Comparison of ENCODE assay signal across 15 cellular contexts in genomic region chr19:933553-933882, GRCh38. TPM values are rescaled to one million over a fixed set of nuclear protein-coding genes. Genes with fewer than 3 reads are reported as not detected.
A peak's percentile ranks its signal among the peaks of the same experiment; 100 is the strongest.
DNase-seq lines count a peak whose midpoint lies in the region; ATAC-seq, FAIRE-seq and TF ChIP-seq lines count a peak whose summit lies in the region.
"Had no signal": no experiment of that assay in that cellular context is flagged by ENCODE, and none has a peak within 500 bp of the region (broad histone marks: within the 10 kb centered on the region; RNA-seq: fewer than 3 reads in every experiment).

No MANE protein-coding gene starts in this region.

- no peaks in the 10 kb centered on the region for H3K9me3 Mint-ChIP-seq in HFFc6
- H3K9me3 Mint-ChIP-seq in stimulated activated naive B cell treated with anti-CD40 and anti-IgM and Interleukin-4, amounts not matched to agents 10 μg/mL and 1 μg/mL and 100 μg/mL, for 72 hours = peaks cover 0 to 2% of the 10 kb centered on the region in 2 donors
- no peaks in the 10 kb centered on the region for H3K9me3 Mint-ChIP-seq in endodermal cell

- H2AFZ ChIP-seq in GM12878 (ENCODE audit: control insufficient read depth, low read depth, low read length) (no peak overlapping the region), mesenchymal stem cell (ENCODE audit: low read depth, low read length) (no peak overlapping the region)

- no peaks in the 10 kb centered on the region for H3K79me1 ChIP-seq in mesenchymal stem cell (replicated peaks; ENCODE audit: low read length, poor library complexity, severe bottlenecking)

- H3K9me3 ChIP-seq in GM12878 (replicated peaks; ENCODE audit: control insufficient read depth, insufficient read depth, low read length) (peaks cover 4% of the 10 kb centered on the region), mesenchymal stem cell (ENCODE audit: control insufficient read depth, low read length) (no peaks in the 10 kb centered on the region), endodermal cell (ENCODE audit: control insufficient read depth, low read length) (no peaks in the 10 kb centered on the region)
- H3K9me3 ChIP-seq: Caco-2 had no signal

- H2BK120ac ChIP-seq in mesenchymal stem cell (ENCODE audit: low read depth, low read length) = peak overlapping the region; percentile 100

- no peak for TF ChIP-seq RAD21 in GM12878 (IDR thresholded peaks at IDR 0.05; ENCODE audit: insufficient read depth, low read depth, low read length)

- in situ Hi-C loops in GM12878 (cut with MboI) = no loop called here

- H3K4me1 ChIP-seq in GM12878 (ENCODE audit: control insufficient read depth, insufficient read depth, low read length) (peaks cover 21% of the 10 kb centered on the region), mesenchymal stem cell (ENCODE audit: control insufficient read depth, insufficient read depth, low read depth, low read length) (peaks cover 51% of the 10 kb centered on the region), endodermal cell (ENCODE audit: control insufficient read depth, insufficient read depth, low read length) (no peaks in the 10 kb centered on the region)

- TF ChIP-seq CTCF in HFFc6 (IDR thresholded peaks at IDR 0.05) (no peak), GM12878 (IDR thresholded peaks at IDR 0.05 in 2 of 3, conservative IDR thresholded peaks at IDR 0.05 in 1 of 3; ENCODE audit: control insufficient read depth in 2 of 3, extremely low read depth in 1 of 3, insufficient read depth in 1 of 3, low read depth in 3 of 3, low read length in 3 of 3) (no peak), endodermal cell (conservative IDR thresholded peaks at IDR 0.05) (no peak)

- peak overlapping the region; percentile 47; the same call in 1 of the 2 replicates for H3K27ac ChIP-seq in GM12878 (ENCODE audit: control insufficient read depth, insufficient read depth)
- H3K27ac ChIP-seq in mesenchymal stem cell (ENCODE audit: low read length, poor library complexity, severe bottlenecking) = peak overlapping the region; percentile 99
- no peak overlapping the region for H3K27ac ChIP-seq in endodermal cell (ENCODE audit: low read depth, low read length)
- H3K27ac ChIP-seq: KMS-11 had no signal

- no peak for FAIRE-seq in GM12878 (lab: Jason Lieb, UNC)
- FAIRE-seq: kidney had no signal

- H3K4me2 ChIP-seq in GM12878 (ENCODE audit: control insufficient read depth, insufficient read depth) = peak overlapping the region; percentile 86
- H3K4me2 ChIP-seq in mesenchymal stem cell (ENCODE audit: low read length, poor library complexity, severe bottlenecking) = peak overlapping the region; percentile 60
- H3K4me2 ChIP-seq: KMS-11 had no signal

- intact Hi-C loops in GM12878 (cut with micrococcal nuclease; ENCODE audit: unreplicated experiment) = no loop called here

- peaks cover 60% of the 10 kb centered on the region for H3K79me2 ChIP-seq in GM12878 (ENCODE audit: control insufficient read depth, insufficient read depth, low read length)

- peak overlapping the region; percentile 67; the same call in 1 of the 2 replicates for H3K9ac ChIP-seq in GM12878 (ENCODE audit: control insufficient read depth, insufficient read depth, low read length)
- H3K9ac ChIP-seq in mesenchymal stem cell (ENCODE audit: low read length) = peak overlapping the region; percentile 81
- H3K9ac ChIP-seq in endodermal cell (ENCODE audit: extremely low read depth, low read length, poor library complexity, severe bottlenecking) = no peak overlapping the region
- H3K9ac ChIP-seq: KMS-11 had no signal

- peak overlapping the region; percentile 65; the same call in 1 of the 2 replicates for H3K4me3 ChIP-seq in GM12878
- H3K4me3 ChIP-seq in mesenchymal stem cell (ENCODE audit: insufficient read depth in 1 of 2, low read depth in 1 of 2, low read length in 2 of 2) = peak overlapping the region in 1 of 2 experiments; percentile 31
- no peak overlapping the region for H3K4me3 ChIP-seq in endodermal cell (ENCODE audit: low read length)

- ATAC-seq in GM12878 (no peak), GM18861 (IDR thresholded peaks at IDR 0.05; ENCODE audit: unreplicated experiment) (no peak)
- no peak for ATAC-seq in stimulated activated naive B cell treated with anti-CD40 and anti-IgM and Interleukin-4, amounts not matched to agents 10 μg/mL and 1 μg/mL and 100 μg/mL, for 72 hours (replicated peaks)

- peaks cover 10 to 22% of the 10 kb centered on the region in 2 experiments for H3K36me3 ChIP-seq in GM12878 (ENCODE audit: control insufficient read depth in 2 of 2, insufficient read depth in 2 of 2, low read length in 1 of 2)
- peaks cover 37 to 88% of the 10 kb centered on the region in 2 experiments for H3K36me3 ChIP-seq in mesenchymal stem cell (ENCODE audit: control insufficient read depth in 1 of 2, insufficient read depth in 2 of 2, low read depth in 1 of 2, low read length in 2 of 2)
- peaks cover 38% of the 10 kb centered on the region for H3K36me3 ChIP-seq in endodermal cell (ENCODE audit: control insufficient read depth, insufficient read depth, low read length)

- H3K36me3 Mint-ChIP-seq in HFFc6 (ENCODE audit: low read depth) (peaks cover 17% of the 10 kb centered on the region), endodermal cell (ENCODE audit: low read depth) (peaks cover 50% of the 10 kb centered on the region)
- peaks cover 52 to 62% of the 10 kb centered on the region in 2 donors for H3K36me3 Mint-ChIP-seq in stimulated activated naive B cell treated with anti-CD40 and anti-IgM and Interleukin-4, amounts not matched to agents 10 μg/mL and 1 μg/mL and 100 μg/mL, for 72 hours

- CTCF ChIA-PET in GM12878 (lab: Yijun Ruan, JAX) = interaction anchor here (1.4 to 2.2 kb wide), 3 partner anchors 48 to 70 kb away, joined by 4 to 10 read pairs (median 7); partner anchors contain the start of gene WDR18

- H4K8ac ChIP-seq in mesenchymal stem cell (ENCODE audit: low read length) = peak overlapping the region; percentile 74

- BruUV-seq in GM12878 (replicated peaks; lab: Mats Ljungman, UMichigan) = no TSS peak

- peak overlapping the region; percentile 96 for H2BK5ac ChIP-seq in mesenchymal stem cell (ENCODE audit: low read depth, low read length, poor library complexity, severe bottlenecking)

- H3K27me3 Mint-ChIP-seq in HFFc6 (ENCODE audit: insufficient read depth) (peaks cover 2% of the 10 kb centered on the region), endodermal cell (ENCODE audit: insufficient read depth) (no peaks in the 10 kb centered on the region)
- no peaks in the 10 kb centered on the region for H3K27me3 Mint-ChIP-seq in stimulated activated naive B cell treated with anti-CD40 and anti-IgM and Interleukin-4, amounts not matched to agents 10 μg/mL and 1 μg/mL and 100 μg/mL, for 72 hours

- TF ChIP-seq POLR2A in GM12878 (IDR thresholded peaks at IDR 0.05; ENCODE audit: low read depth, low read length) = no peak

- peak overlapping the region; percentile 85 to 96 for H3K18ac ChIP-seq in mesenchymal stem cell (ENCODE audit: low read depth in 1 of 2, low read length in 2 of 2)

- no peak for TF ChIP-seq EP300 in GM12878 (IDR thresholded peaks at IDR 0.05; ENCODE audit: borderline replicate concordance in 1 of 2, control insufficient read depth in 1 of 2, low read depth in 2 of 2, low read length in 2 of 2)

- H2BK12ac ChIP-seq in mesenchymal stem cell (ENCODE audit: low read length in 2 of 2) = peak overlapping the region; percentile 61 to 91

- H3K23ac ChIP-seq in mesenchymal stem cell (ENCODE audit: low read length in 2 of 2) = no peak overlapping the region

- no peak for DNase-seq in HFFc6
- DNase-seq in GM12878 (ENCODE audit: low read depth, low spot score) = no peak
- DNase-seq in mesenchymal stem cell = no peak
- no peak for DNase-seq in stimulated activated naive B cell treated with anti-CD40 and anti-IgM and Interleukin-4, amounts not matched to agents 10 μg/mL and 1 μg/mL and 100 μg/mL, for 72 hours
- no peak for DNase-seq in COR-L47 (lab: John Stamatoyannopoulos, UW)
- DNase-seq in endodermal cell = no peak
- DNase-seq in HuH-7 (ENCODE audit: low spot score) = no peak
- DNase-seq: activated T-cell treated with anti-CD3 and anti-CD28 coated beads, Interleukin-2, amount 50 U/mL, for 1 hour; NCI-H2107 had no signal

- 59% methylated on average over 8 of the region's 14 CpGs for WGBS in GM12878 (ENCODE audit: insufficient coverage, insufficient replicate concordance, low lambda C conversion rate, missing lambda C conversion rate)
- WGBS in mesenchymal stem cell = 18% methylated on average over 12 of the region's 14 CpGs
- 89 to 100% methylated on average over 2 to 12 of the region's 14 CpGs for WGBS in endodermal cell (ENCODE audit: insufficient coverage in 1 of 2, insufficient read length in 1 of 2), 2 experiments

- H4K20me1 ChIP-seq in GM12878 (ENCODE audit: control insufficient read depth, insufficient read depth) = no peaks in the 10 kb centered on the region

- H3K4me3 Mint-ChIP-seq in HFFc6 (peak overlapping the region; percentile 81), endodermal cell (no peak overlapping the region)
- peak overlapping the region; percentile 81 for H3K4me3 Mint-ChIP-seq in stimulated activated naive B cell treated with anti-CD40 and anti-IgM and Interleukin-4, amounts not matched to agents 10 μg/mL and 1 μg/mL and 100 μg/mL, for 72 hours

- peak overlapping the region; percentile 98 for H2AK5ac ChIP-seq in mesenchymal stem cell (ENCODE audit: low read length, severe bottlenecking)

- peak overlapping the region in 1 of 2 experiments; percentile 97 for H3K14ac ChIP-seq in mesenchymal stem cell (ENCODE audit: low read length in 2 of 2)

- H3K27me3 ChIP-seq in GM12878 (replicated peaks in 1 of 2; ENCODE audit: control insufficient read depth in 2 of 2, insufficient read depth in 2 of 2, low read length in 1 of 2) (no peaks in the 10 kb centered on the region), mesenchymal stem cell (ENCODE audit: control insufficient read depth in 1 of 2, insufficient read depth in 1 of 2, low read length in 2 of 2) (no peaks in the 10 kb centered on the region), endodermal cell (ENCODE audit: control insufficient read depth, insufficient read depth, low read length, poor library complexity, severe bottlenecking) (no peaks in the 10 kb centered on the region)

- peak overlapping the region; percentile 96 to 99 for H3K4ac ChIP-seq in mesenchymal stem cell (ENCODE audit: low read depth in 1 of 2, low read length in 2 of 2)

- peak overlapping the region; percentile 91 for H4K91ac ChIP-seq in mesenchymal stem cell (ENCODE audit: low read length)

- POLR2A ChIA-PET in GM12878 (lab: Charles Lee) = interaction anchor here (0.5 to 1.6 kb wide), 6 partner anchors 14 to 323 kb away, joined by 3 to 4 read pairs (median 3); no protein-coding TSS in a partner anchor

- SMC1A ChIA-PET in GM12878 (lab: Charles Lee; ENCODE audit: uncharacterized antibody, unreplicated experiment) = interaction anchor here (0.6 to 1.6 kb wide), 3 partner anchors 11 to 545 kb away, joined by 3 to 8 read pairs (median 3); no protein-coding TSS in a partner anchor

- H3K27ac Mint-ChIP-seq in HFFc6 = peak overlapping the region; percentile 93
- H3K27ac Mint-ChIP-seq in stimulated activated naive B cell treated with anti-CD40 and anti-IgM and Interleukin-4, amounts not matched to agents 10 μg/mL and 1 μg/mL and 100 μg/mL, for 72 hours = peak overlapping the region; percentile 93
- no peak overlapping the region for H3K27ac Mint-ChIP-seq in endodermal cell

- H3K4me1 Mint-ChIP-seq in HFFc6 (ENCODE audit: low read depth) (peaks cover 18% of the 10 kb centered on the region), endodermal cell (no peaks in the 10 kb centered on the region)
- peaks cover 28 to 67% of the 10 kb centered on the region in 2 donors for H3K4me1 Mint-ChIP-seq in stimulated activated naive B cell treated with anti-CD40 and anti-IgM and Interleukin-4, amounts not matched to agents 10 μg/mL and 1 μg/mL and 100 μg/mL, for 72 hours

- peak overlapping the region; percentile 98 for H2BK15ac ChIP-seq in mesenchymal stem cell (ENCODE audit: low read depth, poor library complexity, severe bottlenecking)

- RAD21 ChIA-PET in GM12878 (lab: Charles Lee; ENCODE audit: unreplicated experiment) = interaction anchor here (0.8 to 2.4 kb wide), 3 partner anchors 11 to 51 kb away, joined by 3 to 10 read pairs (median 9); partner anchors contain the start of gene WDR18

RNA-seq across cellular contexts. Expression of gene ARID3A, which starts 7.7 kb away (rescaled TPM):
- 10 to 100 TPM; 35.1 to 44.2 (median 38.4) TPM for total RNA-seq in HFFc6 (2021; fragmentation: NEBNext Ultra II Directional; extraction: Animal tissue kit (Norgen Biotek cat#: 25700))
- total RNA-seq in GM12878 (2013; cell fraction: nucleolus; rRNA removed) = 148 and 152 TPM in 2 replicates
- 30.2 and 34.2 TPM in 2 replicates for total RNA-seq in GM12878 (2014; rRNA removed)
- 18.3 and 23.6 TPM in 2 replicates for total RNA-seq in GM12878 (2014; rRNA removed; fragmentation: Illumina TruSeq; extraction: Trizol)
- total RNA-seq in GM12878 (2021) = 68.3 and 70.0 TPM in 2 replicates
- polyA plus RNA-seq in GM12878 (2011; ENCODE audit: low read depth) = 10.8 TPM
- 6.5 and 17.1 TPM in 2 replicates for polyA plus RNA-seq in GM12878 (2011; rRNA removed)
- 22.9 and 33.7 TPM in 2 replicates for polyA plus RNA-seq in GM12878 (2011; cell fraction: cytosol; rRNA removed)
- polyA plus RNA-seq in GM12878 (2011; cell fraction: nucleus; rRNA removed) = 52.3 and 76.3 TPM in 2 replicates
- polyA plus RNA-seq in GM12878 (2012) = 33.7 and 35.9 TPM in 2 replicates
- polyA plus RNA-seq in GM12878 (2014; fragmentation: Illumina TruSeq; extraction: Trizol) = 5.7 and 16.3 TPM in 2 replicates
- polyA plus RNA-seq in GM12878 (2014; fragmentation: Nextera tagmentation; extraction: Ambion mirVana) = 1 to 10 TPM in 1 of 2 experiments, under 1 TPM in 1; 0.76 to 1.6 TPM
- polyA plus RNA-seq in GM12878 (2014; rRNA removed) = 37.0 and 45.1 TPM in 2 replicates
- polyA plus RNA-seq in GM12878 (2016; fragmentation: Nextera tagmentation; extraction: Ambion mirVana) = 1 to 10 TPM; 8.9 to 9.6 TPM
- polyA minus RNA-seq in GM12878 (2011; rRNA and poly(A)+ RNA removed) = 42.1 and 69.0 TPM in 2 replicates
- 48.9 and 50.8 TPM in 2 replicates for polyA minus RNA-seq in GM12878 (2011; cell fraction: cytosol; rRNA and poly(A)+ RNA removed)
- polyA minus RNA-seq in GM12878 (2011; cell fraction: nucleus; rRNA and poly(A)+ RNA removed) = 33.1 and 53.2 TPM in 2 replicates
- polyA plus RNA-seq in mesenchymal stem cell (2013, experiment 1 of 2) = 64.0 TPM
- 62.8 TPM for polyA plus RNA-seq in mesenchymal stem cell (2013, experiment 2 of 2)
- total RNA-seq in endodermal cell = 100 to 1,000 TPM; 121 to 124 TPM
- 40.4 TPM for polyA plus RNA-seq in endodermal cell (2013, experiment 1 of 2)
- 41.7 TPM for polyA plus RNA-seq in endodermal cell (2013, experiment 2 of 2)

RNA-seq across cellular contexts. Expression of gene KISS1R, which starts 16.4 kb away (rescaled TPM):
- total RNA-seq in HFFc6 (2021; fragmentation: NEBNext Ultra II Directional; extraction: Animal tissue kit (Norgen Biotek cat#: 25700)) = not detected
- total RNA-seq in GM12878 (2013; cell fraction: nucleolus; rRNA removed) = 16.9 and 18.1 TPM in 2 replicates
- total RNA-seq in GM12878 (2014; rRNA removed) (0.60 and 2.7 TPM in 2 replicates), GM12878 (2014; rRNA removed; fragmentation: Illumina TruSeq; extraction: Trizol) (not detected in 2 replicates), GM12878 (2021) (1.8 TPM in 2 replicates), endodermal cell (under 1 TPM in 1 of 2 donors, not detected in 1; 0.73 TPM)
- 0.30 TPM for polyA plus RNA-seq in GM12878 (2011; ENCODE audit: low read depth)
- polyA plus RNA-seq in GM12878 (2011; rRNA removed) (1.6 and 2.8 TPM in 2 replicates), GM12878 (2014; fragmentation: Illumina TruSeq; extraction: Trizol) (not detected in 2 replicates), GM12878 (2014; fragmentation: Nextera tagmentation; extraction: Ambion mirVana) (under 1 TPM in 1 of 2 experiments, not detected in 1; 0.13 TPM), GM12878 (2014; rRNA removed) (0.83 and 2.1 TPM in 2 replicates), GM12878 (2016; fragmentation: Nextera tagmentation; extraction: Ambion mirVana) (1 to 10 TPM in 1 of 2 experiments, under 1 TPM in 1; 0.14 to 1.4 TPM)
- polyA plus RNA-seq in GM12878 (2011; cell fraction: cytosol; rRNA removed) = 2.7 and 4.7 TPM in 2 replicates
- 19.3 and 20.1 TPM in 2 replicates for polyA plus RNA-seq in GM12878 (2011; cell fraction: nucleus; rRNA removed)
- 1.9 and 2.3 TPM in 2 replicates for polyA plus RNA-seq in GM12878 (2012)
- 0.29 and 1.3 TPM in 2 replicates for polyA minus RNA-seq in GM12878 (2011; rRNA and poly(A)+ RNA removed)
- polyA minus RNA-seq in GM12878 (2011; cell fraction: cytosol; rRNA and poly(A)+ RNA removed) = 1.9 and 2.8 TPM in 2 replicates
- 1.7 and 3.2 TPM in 2 replicates for polyA minus RNA-seq in GM12878 (2011; cell fraction: nucleus; rRNA and poly(A)+ RNA removed)
- not detected for polyA plus RNA-seq in mesenchymal stem cell (2013, experiment 1 of 2)
- polyA plus RNA-seq in mesenchymal stem cell (2013, experiment 2 of 2) = not detected
- 1.3 TPM for polyA plus RNA-seq in endodermal cell (2013, experiment 1 of 2)
- 0.70 TPM for polyA plus RNA-seq in endodermal cell (2013, experiment 2 of 2)
- total RNA-seq: renal cortical epithelial cell had no signal

RNA-seq across cellular contexts. Expression of gene R3HDM4, which starts 20.5 kb away (rescaled TPM):
- 10 to 100 TPM; 41.9 to 53.4 (median 45.9) TPM for total RNA-seq in HFFc6 (2021; fragmentation: NEBNext Ultra II Directional; extraction: Animal tissue kit (Norgen Biotek cat#: 25700))
- total RNA-seq in GM12878 (2013; cell fraction: nucleolus; rRNA removed) = 17.9 and 20.1 TPM in 2 replicates
- total RNA-seq in GM12878 (2014; rRNA removed) (24.3 and 28.1 TPM in 2 replicates), GM12878 (2014; rRNA removed; fragmentation: Illumina TruSeq; extraction: Trizol) (18.2 and 19.6 TPM in 2 replicates), GM12878 (2021) (51.6 and 54.5 TPM in 2 replicates), endodermal cell (10 to 100 TPM; 61.1 to 64.7 TPM)
- 14.1 TPM for polyA plus RNA-seq in GM12878 (2011; ENCODE audit: low read depth)
- polyA plus RNA-seq in GM12878 (2011; rRNA removed) (12.1 and 26.1 TPM in 2 replicates), GM12878 (2014; fragmentation: Illumina TruSeq; extraction: Trizol) (16.4 and 27.2 TPM in 2 replicates), GM12878 (2014; fragmentation: Nextera tagmentation; extraction: Ambion mirVana) (1 to 10 TPM; 1.3 to 4.2 TPM), GM12878 (2014; rRNA removed) (65.8 and 78.8 TPM in 2 replicates), GM12878 (2016; fragmentation: Nextera tagmentation; extraction: Ambion mirVana) (10 to 100 TPM; 36.0 to 44.0 TPM)
- polyA plus RNA-seq in GM12878 (2011; cell fraction: cytosol; rRNA removed) = 43.8 and 54.5 TPM in 2 replicates
- 41.0 and 44.6 TPM in 2 replicates for polyA plus RNA-seq in GM12878 (2011; cell fraction: nucleus; rRNA removed)
- polyA plus RNA-seq in GM12878 (2012) = 39.6 and 50.1 TPM in 2 replicates
- polyA minus RNA-seq in GM12878 (2011; rRNA and poly(A)+ RNA removed) = 8.9 and 20.7 TPM in 2 replicates
- 11.9 and 12.1 TPM in 2 replicates for polyA minus RNA-seq in GM12878 (2011; cell fraction: cytosol; rRNA and poly(A)+ RNA removed)
- 4.8 and 6.7 TPM in 2 replicates for polyA minus RNA-seq in GM12878 (2011; cell fraction: nucleus; rRNA and poly(A)+ RNA removed)
- polyA plus RNA-seq in mesenchymal stem cell (2013, experiment 1 of 2) = 68.0 TPM
- polyA plus RNA-seq in mesenchymal stem cell (2013, experiment 2 of 2) = 67.1 TPM
- 54.6 TPM for polyA plus RNA-seq in endodermal cell (2013, experiment 1 of 2)
- polyA plus RNA-seq in endodermal cell (2013, experiment 2 of 2) = 56.9 TPM

RNA-seq across cellular contexts. Expression of gene RNU6-9, which starts 40.2 kb away (rescaled TPM):
- not detected for total RNA-seq in HFFc6 (2021; fragmentation: NEBNext Ultra II Directional; extraction: Animal tissue kit (Norgen Biotek cat#: 25700))
- total RNA-seq in GM12878 (2013; cell fraction: nucleolus; rRNA removed) = not detected in 2 replicates
- not detected in 2 replicates for total RNA-seq in GM12878 (2014; rRNA removed)
- total RNA-seq in GM12878 (2014; rRNA removed; fragmentation: Illumina TruSeq; extraction: Trizol) = not detected in 2 replicates
- total RNA-seq in GM12878 (2021) = not detected in 2 replicates
- polyA plus RNA-seq in GM12878 (2011; ENCODE audit: low read depth) = not detected
- polyA plus RNA-seq in GM12878 (2011; rRNA removed) = not detected in 2 replicates
- polyA plus RNA-seq in GM12878 (2011; cell fraction: cytosol; rRNA removed) = not detected in 2 replicates
- not detected in 2 replicates for polyA plus RNA-seq in GM12878 (2011; cell fraction: nucleus; rRNA removed)
- polyA plus RNA-seq in GM12878 (2012) = not detected in 2 replicates
- not detected in 2 replicates for polyA plus RNA-seq in GM12878 (2014; fragmentation: Illumina TruSeq; extraction: Trizol)
- polyA plus RNA-seq in GM12878 (2014; fragmentation: Nextera tagmentation; extraction: Ambion mirVana) = not detected
- polyA plus RNA-seq in GM12878 (2014; rRNA removed) = not detected in 2 replicates
- not detected for polyA plus RNA-seq in GM12878 (2016; fragmentation: Nextera tagmentation; extraction: Ambion mirVana)
- 1,322 TPM in 1 of 2 replicates, not detected in the other for polyA minus RNA-seq in GM12878 (2011; rRNA and poly(A)+ RNA removed)
- polyA minus RNA-seq in GM12878 (2011; cell fraction: cytosol; rRNA and poly(A)+ RNA removed) = not detected in 2 replicates
- polyA minus RNA-seq in GM12878 (2011; cell fraction: nucleus; rRNA and poly(A)+ RNA removed) = under 0.01 TPM in 1 of 2 replicates, not detected in the other
- polyA plus RNA-seq in mesenchymal stem cell (2013, experiment 1 of 2) = not detected
- polyA plus RNA-seq in mesenchymal stem cell (2013, experiment 2 of 2) = not detected
- not detected for total RNA-seq in endodermal cell
- under 0.01 TPM for polyA plus RNA-seq in endodermal cell (2013, experiment 1 of 2)
- under 0.01 TPM for polyA plus RNA-seq in endodermal cell (2013, experiment 2 of 2)
- total RNA-seq: Caco-2, kidney, renal cortical epithelial cell had no signal
- polyA plus RNA-seq: esophagus had no signal

RNA-seq across cellular contexts. Expression of gene MED16, which starts 40.5 kb away (rescaled TPM):
- total RNA-seq in HFFc6 (2021; fragmentation: NEBNext Ultra II Directional; extraction: Animal tissue kit (Norgen Biotek cat#: 25700)) = 10 to 100 TPM; 58.1 to 91.0 (median 70.9) TPM
- total RNA-seq in GM12878 (2013; cell fraction: nucleolus; rRNA removed) = 36.0 and 39.7 TPM in 2 replicates
- 10.7 and 14.5 TPM in 2 replicates for total RNA-seq in GM12878 (2014; rRNA removed)
- 4.7 and 6.4 TPM in 2 replicates for total RNA-seq in GM12878 (2014; rRNA removed; fragmentation: Illumina TruSeq; extraction: Trizol)
- 48.2 and 49.4 TPM in 2 replicates for total RNA-seq in GM12878 (2021)
- 14.5 TPM for polyA plus RNA-seq in GM12878 (2011; ENCODE audit: low read depth)
- polyA plus RNA-seq in GM12878 (2011; rRNA removed) = 3.8 and 12.7 TPM in 2 replicates
- 38.0 and 39.5 TPM in 2 replicates for polyA plus RNA-seq in GM12878 (2011; cell fraction: cytosol; rRNA removed)
- 36.6 and 56.4 TPM in 2 replicates for polyA plus RNA-seq in GM12878 (2011; cell fraction: nucleus; rRNA removed)
- polyA plus RNA-seq in GM12878 (2012) = 36.5 and 37.4 TPM in 2 replicates
- polyA plus RNA-seq in GM12878 (2014; fragmentation: Illumina TruSeq; extraction: Trizol) = 0.19 and 3.5 TPM in 2 replicates
- polyA plus RNA-seq in GM12878 (2014; fragmentation: Nextera tagmentation; extraction: Ambion mirVana) = 1 to 10 TPM in 1 of 2 experiments, under 1 TPM in 1; 0.56 to 3.5 TPM
- polyA plus RNA-seq in GM12878 (2014; rRNA removed) = 24.4 and 28.9 TPM in 2 replicates
- 10 to 100 TPM; 49.6 to 51.1 TPM for polyA plus RNA-seq in GM12878 (2016; fragmentation: Nextera tagmentation; extraction: Ambion mirVana)
- polyA minus RNA-seq in GM12878 (2011; rRNA and poly(A)+ RNA removed) = 16.8 and 38.4 TPM in 2 replicates
- 31.8 and 34.9 TPM in 2 replicates for polyA minus RNA-seq in GM12878 (2011; cell fraction: cytosol; rRNA and poly(A)+ RNA removed)
- polyA minus RNA-seq in GM12878 (2011; cell fraction: nucleus; rRNA and poly(A)+ RNA removed) = 12.5 and 26.0 TPM in 2 replicates
- polyA plus RNA-seq in mesenchymal stem cell (2013, experiment 1 of 2) = 19.4 TPM
- 19.2 TPM for polyA plus RNA-seq in mesenchymal stem cell (2013, experiment 2 of 2)
- 10 to 100 TPM; 75.8 to 92.4 TPM for total RNA-seq in endodermal cell
- polyA plus RNA-seq in endodermal cell (2013, experiment 1 of 2) = 69.8 TPM
- polyA plus RNA-seq in endodermal cell (2013, experiment 2 of 2) = 66.0 TPM
